8 cellular contexts compared by ENCODE assay signal in the genomic region with DNA sequence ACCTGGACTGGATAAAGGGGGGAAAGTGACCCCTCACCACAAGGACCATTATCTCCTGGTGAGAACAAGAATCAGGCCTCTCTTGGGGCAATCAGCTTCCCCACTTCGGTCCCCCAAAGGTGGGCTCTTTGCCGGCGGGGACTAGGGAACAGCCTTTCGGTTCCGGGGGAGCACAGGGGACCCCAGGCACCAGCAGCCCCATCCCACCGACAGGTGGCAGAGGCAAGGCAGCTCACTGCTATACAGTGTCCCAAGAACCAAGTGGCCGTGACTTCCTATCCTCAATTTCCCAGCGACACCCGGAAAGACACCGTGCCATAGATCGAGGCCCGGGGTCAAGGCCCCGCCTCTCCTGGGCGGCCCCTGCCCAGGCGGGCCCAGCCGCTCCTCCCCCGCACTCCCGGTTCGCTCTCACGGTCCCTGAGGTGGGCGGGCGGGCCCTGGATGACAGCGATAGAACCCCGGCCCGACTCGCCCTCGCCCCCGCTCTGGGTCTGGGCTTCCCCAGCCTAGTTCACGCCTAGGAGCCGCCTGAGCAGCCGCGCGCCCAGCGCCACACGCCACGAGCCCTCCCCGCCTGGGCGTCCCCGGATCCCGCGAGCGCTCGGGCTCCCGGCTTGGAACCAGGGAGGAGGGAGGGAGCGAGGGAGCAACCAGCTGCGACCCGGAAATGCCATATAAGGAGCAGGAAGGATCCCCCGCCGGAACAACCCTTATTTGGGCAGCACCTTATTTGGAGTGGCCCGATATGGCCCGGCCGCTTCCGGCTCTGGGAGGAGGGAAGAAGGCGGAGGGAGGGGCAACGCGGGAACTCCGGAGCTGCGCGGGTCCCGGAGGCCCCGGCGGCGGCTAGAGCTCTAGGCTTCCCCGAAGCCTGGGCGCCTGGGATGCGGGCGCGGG. TPM values are rescaled to one million over a fixed set of nuclear protein-coding genes. Genes with fewer than 3 reads are reported as not detected.
A peak's percentile ranks its signal among the peaks of the same experiment; 100 is the strongest.
DNase-seq lines count a peak whose midpoint lies in the region; ATAC-seq and TF ChIP-seq lines count a peak whose summit lies in the region.

No MANE protein-coding gene starts in this region.

- no peaks in the 10 kb centered on the region for H3K9me3 Mint-ChIP-seq in T-cell

- intact Hi-C loops in heart left ventricle (cut with DNase I) (loop anchor here in 7 of 10 donors (1.0 to 5.0 kb wide), 8 partner anchors 26 to 78 kb away; a partner anchor contains a TSS), posterior cingulate gyrus (cut with DNase I) (loop anchor here (1.0 to 2.0 kb wide), 3 partner anchors 28 to 78 kb away; a partner anchor contains a TSS)

- TF ChIP-seq EP300 in upper lobe of left lung (IDR thresholded peaks at IDR 0.05), result no peak

- peaks cover 0 to 25% (median 16%) of the 10 kb centered on the region in 9 donors for H3K36me3 ChIP-seq in heart left ventricle
- H3K36me3 ChIP-seq in upper lobe of left lung, result peaks cover 0 to 17% (median 8%) of the 10 kb centered on the region in 4 donors

- TF ChIP-seq CTCF in heart left ventricle (IDR thresholded peaks at IDR 0.05) (peak; percentile 18 to 54 (median 32)), upper lobe of left lung (IDR thresholded peaks at IDR 0.05) (peak in 5 of 6 experiments; percentile 43 to 68 (median 61))

- 0 to 1% (median 1%) methylated on average over 24 to 68 of the region's 68 CpGs for WGBS in heart left ventricle, 4 donors
- WGBS in upper lobe of left lung, 2 donors, result 0% methylated on average over 1 to 30 of the region's 68 CpGs

- peak; percentile 75 for TF ChIP-seq POLR2A in GM15510 (IDR thresholded peaks at IDR 0.05; ENCODE audit: borderline replicate concordance, extremely low read depth, insufficient read length)
- peak in 1 of 2 donors; percentile 35 for TF ChIP-seq POLR2A in heart left ventricle (IDR thresholded peaks at IDR 0.05)
- TF ChIP-seq POLR2A in upper lobe of left lung (IDR thresholded peaks at IDR 0.05), result peak in 2 of 4 donors; percentile 3 to 49

- H3K4me3 Mint-ChIP-seq in T-cell, result peak overlapping the region; percentile 82 to 88 (median 83)

- H3K4me1 Mint-ChIP-seq in T-cell, result peaks cover 40 to 47% (median 42%) of the 10 kb centered on the region in 3 donors

- H3K27me3 ChIP-seq in heart left ventricle (no peaks in the 10 kb centered on the region), upper lobe of left lung (no peaks in the 10 kb centered on the region)

- peak; percentile 98 for DNase-seq in NCI-H146 (lab: John Stamatoyannopoulos, UW)
- DNase-seq in T-cell, result peak; percentile 82 to 98 (median 92)
- peak; percentile 99 for DNase-seq in amniotic epithelial cell (ENCODE audit: low read depth)
- peak; percentile 97 for DNase-seq in heart left ventricle
- peak; percentile 94 to 100 (median 98) for DNase-seq in posterior cingulate gyrus
- DNase-seq in upper lobe of left lung, result peak; percentile 95 to 97

- H3K27ac Mint-ChIP-seq in T-cell, result peak overlapping the region; percentile 85 to 90

- H3K27ac ChIP-seq in heart left ventricle (peak overlapping the region; percentile 93 to 100 (median 98)), upper lobe of left lung (peak overlapping the region; percentile 96 to 99 (median 96))

- no peaks in the 10 kb centered on the region for H3K9me3 ChIP-seq in heart left ventricle
- H3K9me3 ChIP-seq in upper lobe of left lung, result no peaks in the 10 kb centered on the region

- POLR2A ChIA-PET in T-cell (lab: Charles Lee), result interaction anchor here (0.5 to 1.9 kb wide), 6 partner anchors 28 to 248 kb away, joined by 3 to 12 read pairs (median 4); a partner anchor contains a TSS

- ATAC-seq in HG02884 (IDR thresholded peaks at IDR 0.05; ENCODE audit: unreplicated experiment), result peak; percentile 65
- peak; percentile 74 to 76 (median 74) for ATAC-seq in T-cell (replicated peaks in 1 of 4)
- ATAC-seq in heart left ventricle, result peak; percentile 84 to 91 (median 86)
- peak; percentile 81 to 92 for ATAC-seq in upper lobe of left lung (ENCODE audit: low FRiP score in 2 of 2)

- peak overlapping the region; percentile 62 to 95 (median 86) for H3K4me3 ChIP-seq in heart left ventricle
- peak overlapping the region; percentile 77 to 81 (median 78) for H3K4me3 ChIP-seq in upper lobe of left lung

- no peaks in the 10 kb centered on the region for H3K27me3 Mint-ChIP-seq in T-cell

- CTCF ChIA-PET in T-cell (lab: Charles Lee), result interaction anchor here (0.5 to 2.6 kb wide), 14 partner anchors 9 to 848 kb away, joined by 3 to 19 read pairs (median 4); a partner anchor contains a TSS

- H3K4me1 ChIP-seq in heart left ventricle, result peaks cover 0 to 62% (median 32%) of the 10 kb centered on the region in 12 donors
- peaks cover 26 to 40% (median 34%) of the 10 kb centered on the region in 4 donors for H3K4me1 ChIP-seq in upper lobe of left lung

- peaks cover 9% of the 10 kb centered on the region for H3K36me3 Mint-ChIP-seq in T-cell

RNA-seq across cellular contexts. Expression of a gene that starts 0.6 kb away (rescaled TPM):
- total RNA-seq in T-cell (10 to 100 TPM in 1 of 5 donors, 1 to 10 TPM in 4; 6.8 to 13.8 (median 8.0) TPM), heart left ventricle (100 to 1,000 TPM in 1 of 9 donors, 10 to 100 TPM in 4, 1 to 10 TPM in 4; 4.0 to 133 (median 15.3) TPM), upper lobe of left lung (100 to 1,000 TPM in 2 of 6 donors, 10 to 100 TPM in 4; 14.7 to 222 (median 64.2) TPM)
- 10 to 100 TPM; 13.9 to 16.2 TPM for polyA plus RNA-seq in heart left ventricle

RNA-seq across cellular contexts. Expression of a gene that starts 25.8 kb away (rescaled TPM):
- under 1 TPM; 0.18 to 0.61 (median 0.42) TPM for total RNA-seq in T-cell
- total RNA-seq in heart left ventricle, result 10 to 100 TPM in 3 of 9 donors, 1 to 10 TPM in 6; 1.6 to 11.2 (median 6.2) TPM
- 1 to 10 TPM; 2.8 to 3.9 TPM for polyA plus RNA-seq in heart left ventricle
- total RNA-seq in upper lobe of left lung, result 1 to 10 TPM in 1 of 6 donors, under 1 TPM in 4, not detected in 1; 0.33 to 3.2 (median 0.46) TPM

Comparison
In these comparisons a context has a peak if more than half of its experiments do, and no peak if none do; other contexts are left out.
1. Peak in every context shown above with its lines: DNase-seq, ATAC-seq, H3K4me3 ChIP-seq and H3K27ac ChIP-seq.